29 cellular contexts compared by ENCODE assay signal in the genomic region with DNA sequence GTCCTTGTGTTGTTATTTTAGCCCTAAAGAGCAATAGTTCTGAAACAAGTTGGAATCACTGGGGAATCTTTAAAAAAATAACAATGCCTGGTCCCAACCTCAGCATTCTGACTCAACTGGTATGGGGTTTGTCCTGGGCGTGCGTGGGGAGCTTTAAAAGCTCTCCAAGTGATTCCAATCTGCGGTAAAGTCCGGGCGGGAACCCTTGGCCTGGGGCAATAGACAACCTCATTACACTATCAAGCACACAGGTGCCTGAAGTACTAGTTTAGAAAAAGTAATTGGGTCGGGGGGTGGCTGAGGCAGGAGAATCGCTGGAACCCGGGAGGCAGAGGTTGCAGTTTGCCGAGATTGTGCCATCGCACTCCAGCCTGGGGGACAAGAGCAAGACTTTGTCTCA. TPM values are rescaled to one million over a fixed set of nuclear protein-coding genes. Genes with fewer than 3 reads are reported as not detected.
"Had no signal": no experiment of that assay in that cellular context is flagged by ENCODE, and none has a peak within 500 bp of the region (broad histone marks: within the 10 kb centered on the region; RNA-seq: fewer than 3 reads in every experiment).

No MANE protein-coding gene starts in this region.

- H3K4me3 ChIP-seq: left ventricle myocardium inferior, neural progenitor cell, ovary, right atrium auricular region, right lobe of liver, smooth muscle cell, tibial nerve, uterus had no signal

- FAIRE-seq: islet of Langerhans had no signal

- ATAC-seq: naive thymus-derived CD8-positive, alpha-beta T cell; right lobe of liver; stimulated activated memory B cell treated with anti-CD40 and anti-IgM and Interleukin-4, amounts not matched to agents 10 μg/mL and 1 μg/mL and 100 μg/mL, for 72 hours; stimulated activated naive CD8-positive, alpha-beta T cell treated with anti-CD3 and anti-CD28 coated beads, Interleukin-15, amount 100 ng/mL, for 72 hours had no signal

- H3K27ac ChIP-seq: left ventricle myocardium inferior, neural progenitor cell, neutrophil, ovary, right atrium auricular region, right lobe of liver, tibial nerve, uterus had no signal

- H3K27me3 ChIP-seq: neural progenitor cell, neutrophil, ovary, right atrium auricular region, right lobe of liver, tibial nerve, uterus had no signal

- H3K36me3 ChIP-seq: neural progenitor cell, ovary, uterus had no signal

- H2AFZ ChIP-seq: neural progenitor cell had no signal

- H3K4me1 ChIP-seq: neural progenitor cell, uterus had no signal

- DNase-seq: hypothalamus; immature natural killer cell; left ventricle myocardium inferior; mesenchymal stem cell; naive thymus-derived CD8-positive, alpha-beta T cell; occipital lobe; ovary; right lobe of liver; stimulated activated CD4-positive, alpha-beta T cell treated with anti-CD3 and anti-CD28 coated beads, Interleukin-1b, Interleukin-23, amount 100 ng/mL, for 48 hours; stimulated activated CD4-positive, alpha-beta T cell treated with anti-CD3 and anti-CD28 coated beads, Interleukin-2, amount 100 ng/mL, for 48 hours; stimulated activated CD4-positive, alpha-beta T cell treated with anti-CD3 and anti-CD28 coated beads, Interleukin-4, amount 100 ng/mL, for 4 hours; stimulated activated CD8-positive, alpha-beta memory T cell treated with anti-CD3 and anti-CD28 coated beads, Interleukin-4, amount 100 ng/mL, for 48 hours; stimulated activated naive CD4-positive, alpha-beta T cell treated with Interleukin-2 at 50 U/mL for 16 hours; stimulated activated naive CD8-positive, alpha-beta T cell treated with anti-CD3 and anti-CD28 coated beads, Interleukin-15, amount 100 ng/mL, for 72 hours; substantia nigra; uterus had no signal

- H3K4me2 ChIP-seq: neural progenitor cell, smooth muscle cell had no signal

- H3K9me3 ChIP-seq: left ventricle myocardium inferior, neutrophil, ovary, right atrium auricular region, right lobe of liver, tibial nerve, uterus had no signal

- H3K9ac ChIP-seq: neural progenitor cell had no signal

RNA-seq across cellular contexts. Expression of a gene that starts 5.2 kb away (rescaled TPM):
- total RNA-seq: kidney epithelial cell; left ventricle myocardium inferior; lung microvascular endothelial cell; mucosa of gallbladder; naive thymus-derived CD8-positive, alpha-beta T cell; pulmonary artery endothelial cell; right lobe of liver; skeletal muscle tissue; smooth muscle cell; ureter had no signal
- polyA plus RNA-seq: immature natural killer cell; naive thymus-derived CD8-positive, alpha-beta T cell; smooth muscle cell had no signal
